14 cellular contexts compared by ENCODE assay signal in the genomic region with DNA sequence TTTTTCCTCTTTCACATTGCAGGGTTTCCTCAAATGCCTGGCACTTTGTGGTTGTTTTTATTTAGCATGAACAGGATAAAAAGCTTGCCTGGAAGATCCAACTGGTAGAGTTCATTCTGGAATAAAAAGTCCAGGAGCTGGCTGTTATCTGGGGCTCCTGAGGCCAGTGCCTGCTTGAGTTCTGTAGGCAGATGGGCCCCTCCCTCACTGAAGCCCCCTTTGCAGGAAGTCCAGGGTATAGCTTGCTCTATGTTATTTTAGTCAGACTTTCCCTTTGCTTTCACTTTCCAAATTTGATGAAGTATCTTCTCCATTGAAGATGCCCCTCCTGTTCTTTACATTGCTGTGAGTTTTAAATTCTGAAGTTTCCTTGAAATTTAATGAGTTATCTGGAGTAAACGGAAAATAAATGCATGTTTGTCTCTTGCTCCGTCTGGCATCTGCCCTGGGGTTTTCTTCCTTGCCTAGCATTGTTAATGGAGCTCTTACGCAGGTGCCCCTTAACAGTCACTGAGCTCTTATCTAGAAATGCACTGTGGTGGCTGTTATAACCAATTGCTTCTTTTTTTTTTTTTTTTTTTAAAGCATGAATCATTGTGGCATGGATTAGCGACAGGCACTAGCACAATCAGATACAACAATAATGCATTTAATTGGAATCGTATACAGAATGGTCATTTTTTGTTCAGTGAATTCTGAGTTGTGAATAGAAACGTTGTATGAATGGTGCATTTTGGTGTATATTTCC. TPM values are rescaled to one million over a fixed set of nuclear protein-coding genes. Genes with fewer than 3 reads are reported as not detected.
DNase-seq lines count a peak whose midpoint lies in the region; ATAC-seq lines count a peak whose summit lies in the region.
"Had no signal": no experiment of that assay in that cellular context is flagged by ENCODE, and none has a peak within 500 bp of the region (broad histone marks: within the 10 kb centered on the region; RNA-seq: fewer than 3 reads in every experiment).

No MANE protein-coding gene starts in this region.

- no peak for DNase-seq in activated T-cell treated with anti-CD3 and anti-CD28 coated beads, Interleukin-2, amount 50 U/mL, for 72 hours
- no peak for DNase-seq in activated T-cell treated with anti-CD3 and anti-CD28 coated beads, Interleukin-2, amount 50 U/mL, for 24 hours
- peak; percentile 52 for DNase-seq in NCI-H2227 treated with DMSO at 0.1 percent for 48 hours (lab: John Stamatoyannopoulos, UW)
- DNase-seq in activated naive CD8-positive, alpha-beta T cell treated with anti-CD3 and anti-CD28 coated beads, Interleukin-2, amount 50 U/mL, for 24 hours, result no peak
- no peak for DNase-seq in DMS 273 treated with DMSO at 0.1 percent for 48 hours (lab: John Stamatoyannopoulos, UW)
- DNase-seq in activated effector memory CD4-positive, alpha-beta T cell treated with anti-CD3 and anti-CD28 coated beads, Interleukin-2, amount 50 U/mL, for 16 hours, result no peak
- DNase-seq in NCI-H510A (lab: John Stamatoyannopoulos, UW), result no peak
- DNase-seq: activated CD4-positive, CD25-positive, alpha-beta regulatory T cell treated with anti-CD3 and anti-CD28 coated beads, Interleukin-2, amount 50 U/mL, for 72 hours; activated effector memory CD4-positive, alpha-beta T cell treated with Interleukin-2 at 50 U/mL for 16 hours; gastrocnemius medialis; H9; Karpas-422; mesenchymal stem cell had no signal

- peak overlapping the region; percentile 41 to 60 for H3K4me3 Mint-ChIP-seq in activated T-cell treated with anti-CD3 and anti-CD28 coated beads, Interleukin-2, amount 50 U/mL, for 72 hours
- H3K4me3 Mint-ChIP-seq in activated T-cell treated with anti-CD3 and anti-CD28 coated beads, Interleukin-2, amount 50 U/mL, for 24 hours, result no peak overlapping the region
- H3K4me3 Mint-ChIP-seq in activated naive CD8-positive, alpha-beta T cell treated with anti-CD3 and anti-CD28 coated beads, Interleukin-2, amount 50 U/mL, for 24 hours, result peak overlapping the region; percentile 65
- peak overlapping the region; percentile 58 for H3K4me3 Mint-ChIP-seq in stimulated activated naive CD8-positive, alpha-beta T cell treated with anti-CD3 and anti-CD28 coated beads, Interleukin-15, Interleukin-2, amounts not matched to agents 100 ng/mL and 50 ng/mL, for 24 hours
- H3K4me3 Mint-ChIP-seq: H9 had no signal

- H3K36me3 Mint-ChIP-seq in activated T-cell treated with anti-CD3 and anti-CD28 coated beads, Interleukin-2, amount 50 U/mL, for 72 hours (ENCODE audit: insufficient read depth in 2 of 2), result no peaks in the 10 kb centered on the region
- H3K36me3 Mint-ChIP-seq in activated T-cell treated with anti-CD3 and anti-CD28 coated beads, Interleukin-2, amount 50 U/mL, for 24 hours (ENCODE audit: low read depth), result no peaks in the 10 kb centered on the region
- H3K36me3 Mint-ChIP-seq in activated naive CD8-positive, alpha-beta T cell treated with anti-CD3 and anti-CD28 coated beads, Interleukin-2, amount 50 U/mL, for 24 hours (ENCODE audit: low read depth), result no peaks in the 10 kb centered on the region
- no peaks in the 10 kb centered on the region for H3K36me3 Mint-ChIP-seq in stimulated activated naive CD8-positive, alpha-beta T cell treated with anti-CD3 and anti-CD28 coated beads, Interleukin-15, Interleukin-2, amounts not matched to agents 100 ng/mL and 50 ng/mL, for 24 hours (ENCODE audit: low read depth)

- no peak overlapping the region for H3K27ac Mint-ChIP-seq in activated T-cell treated with anti-CD3 and anti-CD28 coated beads, Interleukin-2, amount 50 U/mL, for 72 hours
- H3K27ac Mint-ChIP-seq in activated T-cell treated with anti-CD3 and anti-CD28 coated beads, Interleukin-2, amount 50 U/mL, for 24 hours, result no peak overlapping the region
- no peak overlapping the region for H3K27ac Mint-ChIP-seq in activated naive CD8-positive, alpha-beta T cell treated with anti-CD3 and anti-CD28 coated beads, Interleukin-2, amount 50 U/mL, for 24 hours
- H3K27ac Mint-ChIP-seq in stimulated activated naive CD8-positive, alpha-beta T cell treated with anti-CD3 and anti-CD28 coated beads, Interleukin-15, Interleukin-2, amounts not matched to agents 100 ng/mL and 50 ng/mL, for 24 hours, result no peak overlapping the region
- H3K27ac Mint-ChIP-seq: H9 had no signal

- peak; percentile 30 to 60 for ATAC-seq in activated T-cell treated with anti-CD3 and anti-CD28 coated beads, Interleukin-2, amount 50 U/mL, for 72 hours (replicated peaks in 1 of 2)
- peak; percentile 61 for ATAC-seq in activated naive CD8-positive, alpha-beta T cell treated with anti-CD3 and anti-CD28 coated beads, Interleukin-2, amount 50 U/mL, for 24 hours
- ATAC-seq: gastrocnemius medialis had no signal

- H3K27me3 Mint-ChIP-seq in activated T-cell treated with anti-CD3 and anti-CD28 coated beads, Interleukin-2, amount 50 U/mL, for 72 hours (ENCODE audit: low read depth), result peaks cover 26% of the 10 kb centered on the region
- H3K27me3 Mint-ChIP-seq in activated T-cell treated with anti-CD3 and anti-CD28 coated beads, Interleukin-2, amount 50 U/mL, for 24 hours, result peaks cover 26% of the 10 kb centered on the region
- peaks cover 11% of the 10 kb centered on the region for H3K27me3 Mint-ChIP-seq in activated naive CD8-positive, alpha-beta T cell treated with anti-CD3 and anti-CD28 coated beads, Interleukin-2, amount 50 U/mL, for 24 hours
- peaks cover 31% of the 10 kb centered on the region for H3K27me3 Mint-ChIP-seq in stimulated activated naive CD8-positive, alpha-beta T cell treated with anti-CD3 and anti-CD28 coated beads, Interleukin-15, Interleukin-2, amounts not matched to agents 100 ng/mL and 50 ng/mL, for 24 hours

- H3K4me1 Mint-ChIP-seq in activated T-cell treated with anti-CD3 and anti-CD28 coated beads, Interleukin-2, amount 50 U/mL, for 72 hours (ENCODE audit: low read depth), result peaks cover 11% of the 10 kb centered on the region
- peaks cover 9% of the 10 kb centered on the region for H3K4me1 Mint-ChIP-seq in activated T-cell treated with anti-CD3 and anti-CD28 coated beads, Interleukin-2, amount 50 U/mL, for 24 hours (ENCODE audit: low read depth)
- H3K4me1 Mint-ChIP-seq in activated naive CD8-positive, alpha-beta T cell treated with anti-CD3 and anti-CD28 coated beads, Interleukin-2, amount 50 U/mL, for 24 hours, result peaks cover 16% of the 10 kb centered on the region
- peaks cover 10% of the 10 kb centered on the region for H3K4me1 Mint-ChIP-seq in stimulated activated naive CD8-positive, alpha-beta T cell treated with anti-CD3 and anti-CD28 coated beads, Interleukin-15, Interleukin-2, amounts not matched to agents 100 ng/mL and 50 ng/mL, for 24 hours (ENCODE audit: low read depth)

- H3K9me3 Mint-ChIP-seq in activated T-cell treated with anti-CD3 and anti-CD28 coated beads, Interleukin-2, amount 50 U/mL, for 72 hours, result no peaks in the 10 kb centered on the region
- H3K9me3 Mint-ChIP-seq in activated T-cell treated with anti-CD3 and anti-CD28 coated beads, Interleukin-2, amount 50 U/mL, for 24 hours, result no peaks in the 10 kb centered on the region
- no peaks in the 10 kb centered on the region for H3K9me3 Mint-ChIP-seq in activated naive CD8-positive, alpha-beta T cell treated with anti-CD3 and anti-CD28 coated beads, Interleukin-2, amount 50 U/mL, for 24 hours
- H3K9me3 Mint-ChIP-seq in stimulated activated naive CD8-positive, alpha-beta T cell treated with anti-CD3 and anti-CD28 coated beads, Interleukin-15, Interleukin-2, amounts not matched to agents 100 ng/mL and 50 ng/mL, for 24 hours, result no peaks in the 10 kb centered on the region
- H3K9me3 Mint-ChIP-seq: H9 had no signal

RNA-seq across cellular contexts. Expression of a gene that starts 27.0 kb away (rescaled TPM):
- total RNA-seq in activated T-cell treated with anti-CD3 and anti-CD28 coated beads, Interleukin-2, amount 50 U/mL, for 72 hours, result 10 to 100 TPM; 45.4 to 63.2 TPM

RNA-seq across cellular contexts. Expression of a gene that starts 49.4 kb away (rescaled TPM):
- total RNA-seq in activated T-cell treated with anti-CD3 and anti-CD28 coated beads, Interleukin-2, amount 50 U/mL, for 72 hours, result not detected
- total RNA-seq: H9 had no signal
